ENCODE assay signal across 2 cellular contexts in the genomic region with DNA sequence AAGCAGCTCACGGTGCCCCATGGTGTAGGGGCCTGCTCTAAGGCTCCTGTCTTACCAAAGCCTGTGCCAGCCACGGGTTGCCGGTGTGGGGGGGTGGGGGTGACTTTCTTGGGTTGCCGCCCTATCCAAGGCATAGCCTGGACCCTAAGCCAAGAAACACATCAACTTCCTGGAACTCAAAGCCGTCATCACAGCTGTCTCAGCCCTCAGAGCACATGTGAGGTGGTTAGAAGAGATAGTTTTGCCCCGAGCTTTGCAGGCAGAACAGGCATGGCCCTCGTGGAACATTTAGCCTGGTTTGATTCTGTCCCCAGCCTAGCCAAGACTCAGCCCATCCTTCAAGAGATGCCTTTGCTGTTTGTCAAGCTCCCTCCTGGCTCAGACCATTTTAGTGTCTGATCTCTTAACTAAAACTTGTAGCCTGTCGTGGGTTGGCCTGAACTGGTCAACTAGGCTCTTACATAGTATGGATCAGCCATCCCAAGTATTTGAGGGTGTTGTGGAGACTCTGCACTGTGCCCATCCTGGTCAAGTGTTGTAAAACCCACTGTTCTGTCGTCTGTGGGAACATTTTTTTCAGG.
TF ChIP-seq lines count a peak whose summit lies in the region.

No MANE protein-coding gene starts in this region.

TF ChIP-seq in SK-N-SH treated with all-trans-retinoic acid at 6 μM for 48 hours, 23 proteins besides CTCF, POLR2A, EP300 and RAD21 (continued from another document):
- TF ChIP-seq, protein P1, sequence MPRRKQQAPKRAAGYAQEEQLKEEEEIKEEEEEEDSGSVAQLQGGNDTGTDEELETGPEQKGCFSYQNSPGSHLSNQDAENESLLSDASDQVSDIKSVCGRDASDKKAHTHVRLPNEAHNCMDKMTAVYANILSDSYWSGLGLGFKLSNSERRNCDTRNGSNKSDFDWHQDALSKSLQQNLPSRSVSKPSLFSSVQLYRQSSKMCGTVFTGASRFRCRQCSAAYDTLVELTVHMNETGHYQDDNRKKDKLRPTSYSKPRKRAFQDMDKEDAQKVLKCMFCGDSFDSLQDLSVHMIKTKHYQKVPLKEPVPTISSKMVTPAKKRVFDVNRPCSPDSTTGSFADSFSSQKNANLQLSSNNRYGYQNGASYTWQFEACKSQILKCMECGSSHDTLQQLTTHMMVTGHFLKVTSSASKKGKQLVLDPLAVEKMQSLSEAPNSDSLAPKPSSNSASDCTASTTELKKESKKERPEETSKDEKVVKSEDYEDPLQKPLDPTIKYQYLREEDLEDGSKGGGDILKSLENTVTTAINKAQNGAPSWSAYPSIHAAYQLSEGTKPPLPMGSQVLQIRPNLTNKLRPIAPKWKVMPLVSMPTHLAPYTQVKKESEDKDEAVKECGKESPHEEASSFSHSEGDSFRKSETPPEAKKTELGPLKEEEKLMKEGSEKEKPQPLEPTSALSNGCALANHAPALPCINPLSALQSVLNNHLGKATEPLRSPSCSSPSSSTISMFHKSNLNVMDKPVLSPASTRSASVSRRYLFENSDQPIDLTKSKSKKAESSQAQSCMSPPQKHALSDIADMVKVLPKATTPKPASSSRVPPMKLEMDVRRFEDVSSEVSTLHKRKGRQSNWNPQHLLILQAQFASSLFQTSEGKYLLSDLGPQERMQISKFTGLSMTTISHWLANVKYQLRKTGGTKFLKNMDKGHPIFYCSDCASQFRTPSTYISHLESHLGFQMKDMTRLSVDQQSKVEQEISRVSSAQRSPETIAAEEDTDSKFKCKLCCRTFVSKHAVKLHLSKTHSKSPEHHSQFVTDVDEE (CRISPR knock-in tag; IDR thresholded peaks at IDR 0.05) = no peak
- TF ChIP-seq TCF4 (CRISPR knock-in tag; IDR thresholded peaks at IDR 0.05; ENCODE audit: borderline replicate concordance) = no peak
- TF ChIP-seq, protein P2, sequence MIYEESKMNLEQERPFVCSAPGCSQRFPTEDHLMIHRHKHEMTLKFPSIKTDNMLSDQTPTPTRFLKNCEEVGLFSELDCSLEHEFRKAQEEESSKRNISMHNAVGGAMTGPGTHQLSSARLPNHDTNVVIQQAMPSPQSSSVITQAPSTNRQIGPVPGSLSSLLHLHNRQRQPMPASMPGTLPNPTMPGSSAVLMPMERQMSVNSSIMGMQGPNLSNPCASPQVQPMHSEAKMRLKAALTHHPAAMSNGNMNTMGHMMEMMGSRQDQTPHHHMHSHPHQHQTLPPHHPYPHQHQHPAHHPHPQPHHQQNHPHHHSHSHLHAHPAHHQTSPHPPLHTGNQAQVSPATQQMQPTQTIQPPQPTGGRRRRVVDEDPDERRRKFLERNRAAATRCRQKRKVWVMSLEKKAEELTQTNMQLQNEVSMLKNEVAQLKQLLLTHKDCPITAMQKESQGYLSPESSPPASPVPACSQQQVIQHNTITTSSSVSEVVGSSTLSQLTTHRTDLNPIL (CRISPR knock-in tag; IDR thresholded peaks at IDR 0.05; ENCODE audit: low read depth) = no peak
- no peak for TF ChIP-seq ESRRG (CRISPR knock-in tag; IDR thresholded peaks at IDR 0.05)
- no peak for TF ChIP-seq ZNF8 (CRISPR knock-in tag; IDR thresholded peaks at IDR 0.05)
- no peak for TF ChIP-seq ZC3H10 (CRISPR knock-in tag; IDR thresholded peaks at IDR 0.05)
- TF ChIP-seq TOX (CRISPR knock-in tag; IDR thresholded peaks at IDR 0.05; ENCODE audit: borderline replicate concordance) = no peak
- TF ChIP-seq GLIS3 (CRISPR knock-in tag; IDR thresholded peaks at IDR 0.05) = no peak
- TF ChIP-seq, protein P3, sequence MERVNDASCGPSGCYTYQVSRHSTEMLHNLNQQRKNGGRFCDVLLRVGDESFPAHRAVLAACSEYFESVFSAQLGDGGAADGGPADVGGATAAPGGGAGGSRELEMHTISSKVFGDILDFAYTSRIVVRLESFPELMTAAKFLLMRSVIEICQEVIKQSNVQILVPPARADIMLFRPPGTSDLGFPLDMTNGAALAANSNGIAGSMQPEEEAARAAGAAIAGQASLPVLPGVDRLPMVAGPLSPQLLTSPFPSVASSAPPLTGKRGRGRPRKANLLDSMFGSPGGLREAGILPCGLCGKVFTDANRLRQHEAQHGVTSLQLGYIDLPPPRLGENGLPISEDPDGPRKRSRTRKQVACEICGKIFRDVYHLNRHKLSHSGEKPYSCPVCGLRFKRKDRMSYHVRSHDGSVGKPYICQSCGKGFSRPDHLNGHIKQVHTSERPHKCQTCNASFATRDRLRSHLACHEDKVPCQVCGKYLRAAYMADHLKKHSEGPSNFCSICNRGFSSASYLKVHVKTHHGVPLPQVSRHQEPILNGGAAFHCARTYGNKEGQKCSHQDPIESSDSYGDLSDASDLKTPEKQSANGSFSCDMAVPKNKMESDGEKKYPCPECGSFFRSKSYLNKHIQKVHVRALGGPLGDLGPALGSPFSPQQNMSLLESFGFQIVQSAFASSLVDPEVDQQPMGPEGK (CRISPR knock-in tag; IDR thresholded peaks at IDR 0.05; ENCODE audit: borderline replicate concordance) = no peak
- no peak for TF ChIP-seq PPARA (CRISPR knock-in tag; IDR thresholded peaks at IDR 0.05; ENCODE audit: borderline replicate concordance)
- no peak for TF ChIP-seq ZFP3 (CRISPR knock-in tag; IDR thresholded peaks at IDR 0.05)
- no peak for TF ChIP-seq ARNTL (CRISPR knock-in tag; IDR thresholded peaks at IDR 0.05; ENCODE audit: borderline replicate concordance, low read depth)
- TF ChIP-seq BACH2 (CRISPR knock-in tag; IDR thresholded peaks at IDR 0.05; ENCODE audit: borderline replicate concordance) = no peak
- TF ChIP-seq, protein P4, sequence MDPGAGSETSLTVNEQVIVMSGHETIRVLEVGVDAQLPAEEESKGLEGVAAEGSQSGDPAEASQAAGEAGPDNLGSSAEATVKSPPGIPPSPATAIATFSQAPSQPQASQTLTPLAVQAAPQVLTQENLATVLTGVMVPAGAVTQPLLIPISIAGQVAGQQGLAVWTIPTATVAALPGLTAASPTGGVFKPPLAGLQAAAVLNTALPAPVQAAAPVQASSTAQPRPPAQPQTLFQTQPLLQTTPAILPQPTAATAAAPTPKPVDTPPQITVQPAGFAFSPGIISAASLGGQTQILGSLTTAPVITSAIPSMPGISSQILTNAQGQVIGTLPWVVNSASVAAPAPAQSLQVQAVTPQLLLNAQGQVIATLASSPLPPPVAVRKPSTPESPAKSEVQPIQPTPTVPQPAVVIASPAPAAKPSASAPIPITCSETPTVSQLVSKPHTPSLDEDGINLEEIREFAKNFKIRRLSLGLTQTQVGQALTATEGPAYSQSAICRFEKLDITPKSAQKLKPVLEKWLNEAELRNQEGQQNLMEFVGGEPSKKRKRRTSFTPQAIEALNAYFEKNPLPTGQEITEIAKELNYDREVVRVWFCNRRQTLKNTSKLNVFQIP (CRISPR knock-in tag; IDR thresholded peaks at IDR 0.05; ENCODE audit: borderline replicate concordance, low read depth) = no peak

TF ChIP-seq in SK-N-SH, 30 proteins besides CTCF, POLR2A, EP300 and RAD21 (continued from another document):
- TF ChIP-seq NFIC (IDR thresholded peaks at IDR 0.05; ENCODE audit: borderline replicate concordance) (no peak), FOXM1 (IDR thresholded peaks at IDR 0.05; ENCODE audit: low read depth) (no peak), TEAD4 (IDR thresholded peaks at IDR 0.05; ENCODE audit: borderline replicate concordance, insufficient read depth) (no peak), RCOR1 (IDR thresholded peaks at IDR 0.05; ENCODE audit: low read length) (no peak), TCF12 (IDR thresholded peaks at IDR 0.05) (no peak), MXI1 (IDR thresholded peaks at IDR 0.05; ENCODE audit: low read depth, low read length) (no peak), FOSL2 (IDR thresholded peaks at IDR 0.05; ENCODE audit: borderline replicate concordance, low read depth) (no peak)
- TF ChIP-seq, protein P5, sequence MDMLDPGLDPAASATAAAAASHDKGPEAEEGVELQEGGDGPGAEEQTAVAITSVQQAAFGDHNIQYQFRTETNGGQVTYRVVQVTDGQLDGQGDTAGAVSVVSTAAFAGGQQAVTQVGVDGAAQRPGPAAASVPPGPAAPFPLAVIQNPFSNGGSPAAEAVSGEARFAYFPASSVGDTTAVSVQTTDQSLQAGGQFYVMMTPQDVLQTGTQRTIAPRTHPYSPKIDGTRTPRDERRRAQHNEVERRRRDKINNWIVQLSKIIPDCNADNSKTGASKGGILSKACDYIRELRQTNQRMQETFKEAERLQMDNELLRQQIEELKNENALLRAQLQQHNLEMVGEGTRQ (IDR thresholded peaks at IDR 0.05; ENCODE audit: borderline replicate concordance, low read depth, low read length) = no peak
- TF ChIP-seq, protein P6, sequence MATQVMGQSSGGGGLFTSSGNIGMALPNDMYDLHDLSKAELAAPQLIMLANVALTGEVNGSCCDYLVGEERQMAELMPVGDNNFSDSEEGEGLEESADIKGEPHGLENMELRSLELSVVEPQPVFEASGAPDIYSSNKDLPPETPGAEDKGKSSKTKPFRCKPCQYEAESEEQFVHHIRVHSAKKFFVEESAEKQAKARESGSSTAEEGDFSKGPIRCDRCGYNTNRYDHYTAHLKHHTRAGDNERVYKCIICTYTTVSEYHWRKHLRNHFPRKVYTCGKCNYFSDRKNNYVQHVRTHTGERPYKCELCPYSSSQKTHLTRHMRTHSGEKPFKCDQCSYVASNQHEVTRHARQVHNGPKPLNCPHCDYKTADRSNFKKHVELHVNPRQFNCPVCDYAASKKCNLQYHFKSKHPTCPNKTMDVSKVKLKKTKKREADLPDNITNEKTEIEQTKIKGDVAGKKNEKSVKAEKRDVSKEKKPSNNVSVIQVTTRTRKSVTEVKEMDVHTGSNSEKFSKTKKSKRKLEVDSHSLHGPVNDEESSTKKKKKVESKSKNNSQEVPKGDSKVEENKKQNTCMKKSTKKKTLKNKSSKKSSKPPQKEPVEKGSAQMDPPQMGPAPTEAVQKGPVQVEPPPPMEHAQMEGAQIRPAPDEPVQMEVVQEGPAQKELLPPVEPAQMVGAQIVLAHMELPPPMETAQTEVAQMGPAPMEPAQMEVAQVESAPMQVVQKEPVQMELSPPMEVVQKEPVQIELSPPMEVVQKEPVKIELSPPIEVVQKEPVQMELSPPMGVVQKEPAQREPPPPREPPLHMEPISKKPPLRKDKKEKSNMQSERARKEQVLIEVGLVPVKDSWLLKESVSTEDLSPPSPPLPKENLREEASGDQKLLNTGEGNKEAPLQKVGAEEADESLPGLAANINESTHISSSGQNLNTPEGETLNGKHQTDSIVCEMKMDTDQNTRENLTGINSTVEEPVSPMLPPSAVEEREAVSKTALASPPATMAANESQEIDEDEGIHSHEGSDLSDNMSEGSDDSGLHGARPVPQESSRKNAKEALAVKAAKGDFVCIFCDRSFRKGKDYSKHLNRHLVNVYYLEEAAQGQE (IDR thresholded peaks at IDR 0.05; ENCODE audit: low read depth, low read length) = no peak
